ENCODE assay signal across 8 cellular contexts in genomic region chrX:130079824-130080406, GRCh38. TPM values are rescaled to one million over a fixed set of nuclear protein-coding genes. Genes with fewer than 3 reads are reported as not detected.
A peak's percentile ranks its signal among the peaks of the same experiment; 100 is the strongest.
DNase-seq lines count a peak whose midpoint lies in the region; ATAC-seq and TF ChIP-seq lines count a peak whose summit lies in the region.

No MANE protein-coding gene starts in this region.

- H2AFZ ChIP-seq in KMS-11 (ENCODE audit: low read depth), result no peak overlapping the region
- no peak overlapping the region for H2AFZ ChIP-seq in parathyroid adenoma

- H3K27ac Mint-ChIP-seq in activated naive CD4-positive, alpha-beta T cell treated with anti-CD3 and anti-CD28 coated beads for 36 hours, result peak overlapping the region; percentile 4

- H3K4me2 ChIP-seq in KMS-11, result no peak overlapping the region
- no peak overlapping the region for H3K4me2 ChIP-seq in parathyroid adenoma (ENCODE audit: low read length)

- H3K27me3 ChIP-seq in KMS-11 (ENCODE audit: insufficient read depth, low read depth), result no peaks in the 10 kb centered on the region
- H3K27me3 ChIP-seq in parathyroid adenoma (ENCODE audit: control insufficient read depth, insufficient read depth, low read length), result no peaks in the 10 kb centered on the region

- no peaks in the 10 kb centered on the region for H3K9me3 ChIP-seq in parathyroid adenoma (ENCODE audit: control insufficient read depth, low read length)

- H3K9me3 Mint-ChIP-seq in activated naive CD4-positive, alpha-beta T cell treated with anti-CD3 and anti-CD28 coated beads for 36 hours, result no peaks in the 10 kb centered on the region

- H3K4me1 ChIP-seq in KMS-11 (ENCODE audit: low read depth, poor library complexity, severe bottlenecking), result peaks cover 37% of the 10 kb centered on the region
- no peaks in the 10 kb centered on the region for H3K4me1 ChIP-seq in parathyroid adenoma

- peak; percentile 82 for TF ChIP-seq CTCF in KMS-11 (conservative IDR thresholded peaks at IDR 0.05; ENCODE audit: low read depth, low read length)
- TF ChIP-seq CTCF in parathyroid adenoma (IDR thresholded peaks at IDR 0.05), result peak; percentile 76

- H3K9ac ChIP-seq in KMS-11 (no peak overlapping the region), parathyroid adenoma (no peak overlapping the region)

- CTCF ChIA-PET in activated naive CD4-positive, alpha-beta T cell treated with anti-CD3 and anti-CD28 coated beads for 36 hours (lab: Charles Lee), result interaction anchor here (0.6 to 6.7 kb wide), 18 partner anchors 9 to 111 kb away, joined by 3 to 99 read pairs (median 4); partner anchors contain the start of gene ELF4

- intact Hi-C loops in activated naive CD4-positive, alpha-beta T cell treated with anti-CD3 and anti-CD28 coated beads for 36 hours (cut with micrococcal nuclease), result loop anchor here (1.0 to 10.0 kb wide), 5 partner anchors 112 to 1945 kb away; partner anchors contain the start of genes ENOX2, SLC25A14, STK26 and ZNF280C

- H3K79me2 ChIP-seq in KMS-11 (ENCODE audit: insufficient read depth, low read depth) (no peaks in the 10 kb centered on the region), parathyroid adenoma (no peaks in the 10 kb centered on the region)

- DNase-seq in Daoy (ENCODE audit: low read depth), result peak; percentile 52
- peak; percentile 69 for DNase-seq in RKO (ENCODE audit: low spot score)
- peak; percentile 74 for DNase-seq in activated naive CD4-positive, alpha-beta T cell treated with anti-CD3 and anti-CD28 coated beads for 36 hours
- DNase-seq in germinal center (ENCODE audit: low spot score), result peak; percentile 55

- H3K36me3 Mint-ChIP-seq in activated naive CD4-positive, alpha-beta T cell treated with anti-CD3 and anti-CD28 coated beads for 36 hours (ENCODE audit: low read depth), result peaks cover 3% of the 10 kb centered on the region

- no peaks in the 10 kb centered on the region for H3K36me3 ChIP-seq in KMS-11 (ENCODE audit: insufficient read depth)
- no peaks in the 10 kb centered on the region for H3K36me3 ChIP-seq in parathyroid adenoma (ENCODE audit: control insufficient read depth, insufficient read depth, low read length)

- H3K27me3 Mint-ChIP-seq in activated naive CD4-positive, alpha-beta T cell treated with anti-CD3 and anti-CD28 coated beads for 36 hours (ENCODE audit: low read depth), result no peaks in the 10 kb centered on the region

- peaks cover 41% of the 10 kb centered on the region for H3K4me1 Mint-ChIP-seq in activated naive CD4-positive, alpha-beta T cell treated with anti-CD3 and anti-CD28 coated beads for 36 hours (ENCODE audit: low read depth)

- H3K4me3 Mint-ChIP-seq in activated naive CD4-positive, alpha-beta T cell treated with anti-CD3 and anti-CD28 coated beads for 36 hours, result no peak overlapping the region

- H4K20me1 ChIP-seq in KMS-11 (ENCODE audit: insufficient read depth), result no peaks in the 10 kb centered on the region

- H3K27ac ChIP-seq in KMS-11 (no peak overlapping the region), parathyroid adenoma (no peak overlapping the region)

- ATAC-seq in HG03457 (IDR thresholded peaks at IDR 0.05; ENCODE audit: unreplicated experiment) (no peak), GM21423 (IDR thresholded peaks at IDR 0.05; ENCODE audit: unreplicated experiment) (no peak)

- H3K4me3 ChIP-seq in KMS-11 (IDR thresholded peaks at IDR 0.05; ENCODE audit: insufficient read depth, low read depth, low read length), result no peak overlapping the region
- no peak overlapping the region for H3K4me3 ChIP-seq in parathyroid adenoma (ENCODE audit: low read depth, low read length)

RNA-seq across cellular contexts. Expression of gene ELF4, which starts 30.4 kb away (rescaled TPM):
- total RNA-seq in Daoy (2014; rRNA removed; shearing (Covaris generic)), result 15.6 and 18.3 TPM in 2 replicates
- 10 to 100 TPM; 15.8 to 16.5 TPM for total RNA-seq in activated naive CD4-positive, alpha-beta T cell treated with anti-CD3 and anti-CD28 coated beads for 36 hours
